Comparison of ENCODE assay signal across 9 cellular contexts in genomic region chr19:7595466-7596133, GRCh38.
DNase-seq lines count a peak whose midpoint lies in the region; FAIRE-seq and TF ChIP-seq lines count a peak whose summit lies in the region.
"Had no signal": no experiment of that assay in that cellular context is flagged by ENCODE, and none has a peak within 500 bp of the region (broad histone marks: within the 10 kb centered on the region; RNA-seq: fewer than 3 reads in every experiment).

CAMSAP3 (plus strand) TSS chr19:7595863; CDS start chr19:7596003, 140 bp downstream.

- no peaks in the 10 kb centered on the region for H3K79me2 ChIP-seq in OCI-LY1 (ENCODE audit: insufficient read depth, low read length)

- DNase-seq in COLO668 (lab: John Stamatoyannopoulos, UW; ENCODE audit: unreplicated experiment) (peak; percentile 82), HTR-8/SVneo (ENCODE audit: insufficient read length, low spot score) (peak; percentile 53), iPS-NIHi7 (ENCODE audit: extremely low spot score) (peak; percentile 91), HPDE6-E6E7 (ENCODE audit: extremely low spot score) (no peak)
- DNase-seq in activated naive CD8-positive, alpha-beta T cell treated with anti-CD3 and anti-CD28 coated beads, Interleukin-2, amount 50 U/mL, for 16 hours (ENCODE audit: low read depth, low spot score): peak; percentile 27
- peak; percentile 21 for DNase-seq in stimulated activated CD4-positive, alpha-beta T cell treated with anti-CD3 and anti-CD28 coated beads, Interleukin-1b, Interleukin-23, amount 100 ng/mL, for 48 hours
- DNase-seq in central memory CD4-positive, alpha-beta T cell: no peak

- no peaks in the 10 kb centered on the region for H3K9me2 ChIP-seq in OCI-LY1 (ENCODE audit: low read depth, low read length)

- 0 out of 2 replicates have a peak, but pooled peaks cover 8% of the 10 kb centered on the region for H3K27me3 ChIP-seq in OCI-LY1 (ENCODE audit: insufficient read depth, low read length)

- peaks cover 8% of the 10 kb centered on the region for H3K4me1 ChIP-seq in OCI-LY1 (ENCODE audit: insufficient read depth, low read length, severe bottlenecking)

- H3K4me3 ChIP-seq in OCI-LY1 (ENCODE audit: low read depth, low read length, poor library complexity, severe bottlenecking): peak within 1 kb of the TSS; percentile 67

- H3K27ac ChIP-seq in OCI-LY1 (ENCODE audit: low read depth, low read length, poor library complexity, severe bottlenecking): no peak within 1 kb of the TSS
- H3K27ac ChIP-seq: neutrophil had no signal

- peak within 1 kb of the TSS; percentile 90 for H3K4me2 ChIP-seq in OCI-LY1 (ENCODE audit: low read length)

- H3K36me3 ChIP-seq in OCI-LY1 (ENCODE audit: insufficient read depth, low read length): no peaks in the 10 kb centered on the region
- H3K36me3 ChIP-seq: neutrophil had no signal

- H4K20me1 ChIP-seq in OCI-LY1 (ENCODE audit: insufficient read depth, low read length): no peaks in the 10 kb centered on the region

- FAIRE-seq in HTR-8/SVneo (lab: Jason Lieb, UNC): peak; percentile 71

- H2AFZ ChIP-seq in OCI-LY1 (ENCODE audit: low read length): no peak within 1 kb of the TSS

- no peaks in the 10 kb centered on the region for H3F3A ChIP-seq in OCI-LY1 (ENCODE audit: insufficient read depth, low read length)

- peak within 1 kb of the TSS; percentile 35; the same call in 1 of the 2 replicates for H3K9ac ChIP-seq in OCI-LY1 (ENCODE audit: low read length)

- H3K9me3 ChIP-seq in OCI-LY1 (ENCODE audit: low read length): no peaks in the 10 kb centered on the region
- H3K9me3 ChIP-seq: neutrophil had no signal

- no peak for TF ChIP-seq CTCF in OCI-LY1 (IDR thresholded peaks at IDR 0.05; ENCODE audit: low read length)

Comparison
In these comparisons a context has a peak if more than half of its experiments do, and no peak if none do; other contexts are left out.
1. DNase-seq: peak in COLO668 (single experiment), HTR-8/SVneo (single experiment), activated naive CD8-positive, alpha-beta T cell treated with anti-CD3 and anti-CD28 coated beads, Interleukin-2, amount 50 U/mL, for 16 hours (single experiment), iPS-NIHi7 (single experiment) and stimulated activated CD4-positive, alpha-beta T cell treated with anti-CD3 and anti-CD28 coated beads, Interleukin-1b, Interleukin-23, amount 100 ng/mL, for 48 hours (single experiment); none in central memory CD4-positive, alpha-beta T cell (single experiment) and HPDE6-E6E7 (single experiment).